1 cellular context compared by ENCODE assay signal in genomic region chr12:69595689-69596088, GRCh38.
TF ChIP-seq lines count a peak whose summit lies in the region.

No MANE protein-coding gene starts in this region.

TF ChIP-seq in GM12878, 131 proteins besides CTCF, POLR2A, EP300 and RAD21:
- TF ChIP-seq, protein P1, sequence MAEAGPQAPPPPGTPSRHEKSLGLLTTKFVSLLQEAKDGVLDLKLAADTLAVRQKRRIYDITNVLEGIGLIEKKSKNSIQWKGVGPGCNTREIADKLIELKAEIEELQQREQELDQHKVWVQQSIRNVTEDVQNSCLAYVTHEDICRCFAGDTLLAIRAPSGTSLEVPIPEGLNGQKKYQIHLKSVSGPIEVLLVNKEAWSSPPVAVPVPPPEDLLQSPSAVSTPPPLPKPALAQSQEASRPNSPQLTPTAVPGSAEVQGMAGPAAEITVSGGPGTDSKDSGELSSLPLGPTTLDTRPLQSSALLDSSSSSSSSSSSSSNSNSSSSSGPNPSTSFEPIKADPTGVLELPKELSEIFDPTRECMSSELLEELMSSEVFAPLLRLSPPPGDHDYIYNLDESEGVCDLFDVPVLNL (IDR thresholded peaks at IDR 0.05; ENCODE audit: low read depth, low read length): no peak
- TF ChIP-seq ZNF622 (IDR thresholded peaks at IDR 0.05): no peak
- no peak for TF ChIP-seq SREBF2 (IDR thresholded peaks at IDR 0.05; ENCODE audit: low read length)
